20 cellular contexts compared by ENCODE assay signal in the genomic region with DNA sequence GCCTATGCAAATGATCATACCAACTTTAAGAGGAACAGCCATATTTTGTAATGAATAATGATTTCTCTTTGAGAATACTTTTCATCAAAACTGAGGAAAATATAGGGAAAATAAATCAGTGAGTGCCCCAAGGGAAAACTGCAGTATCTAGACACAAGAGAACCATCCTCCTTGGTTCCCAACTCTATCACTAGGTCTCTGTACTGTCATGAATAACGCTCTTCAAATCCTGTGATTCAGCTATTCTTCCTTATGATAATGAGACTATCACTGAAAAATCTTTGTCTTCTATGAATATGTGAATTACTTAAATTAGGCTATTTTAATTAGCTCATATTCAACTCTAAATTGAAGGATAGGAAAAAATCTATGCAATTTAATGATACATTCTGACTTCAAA. TPM values are rescaled to one million over a fixed set of nuclear protein-coding genes. Genes with fewer than 3 reads are reported as not detected.
DNase-seq lines count a peak whose midpoint lies in the region; TF ChIP-seq lines count a peak whose summit lies in the region.
"Had no signal": no experiment of that assay in that cellular context is flagged by ENCODE, and none has a peak within 500 bp of the region (broad histone marks: within the 10 kb centered on the region; RNA-seq: fewer than 3 reads in every experiment).

No MANE protein-coding gene starts in this region.

- no peaks in the 10 kb centered on the region for H3K36me3 ChIP-seq in OCI-LY7 (ENCODE audit: insufficient read depth, low read length)
- H3K36me3 ChIP-seq: BLaER1 treated with 17β-estradiol and CSF1 and Interleukin-3, amounts not matched to agents 10 nM and 100 nM had no signal

- H3K27ac ChIP-seq in substantia nigra (ENCODE audit: low read depth, low read length, poor library complexity, severe bottlenecking): peak overlapping the region; percentile 27
- no peak overlapping the region for H3K27ac ChIP-seq in OCI-LY7 (ENCODE audit: low read depth, low read length, poor library complexity, severe bottlenecking)
- H3K27ac ChIP-seq: 22Rv1; A549; BLaER1 treated with 17β-estradiol and CSF1 and Interleukin-3, amounts not matched to agents 10 nM and 100 nM; C4-2B had no signal

- BruUV-seq in OCI-LY7 (replicated peaks; lab: Mats Ljungman, UMichigan): no TSS peak

- no peaks in the 10 kb centered on the region for H4K20me1 ChIP-seq in OCI-LY7 (ENCODE audit: insufficient read depth, low read length)
- H4K20me1 ChIP-seq: BLaER1 treated with 17β-estradiol and CSF1 and Interleukin-3, amounts not matched to agents 10 nM and 100 nM had no signal

- POLR2A ChIA-PET in OCI-LY7 (lab: Charles Lee): no interaction called here

- no peak overlapping the region for H3K4me2 ChIP-seq in OCI-LY7 (ENCODE audit: low read length)
- H3K4me2 ChIP-seq: A549; BLaER1 treated with 17β-estradiol and CSF1 and Interleukin-3, amounts not matched to agents 10 nM and 100 nM had no signal

- DNase-seq in COLO829 (ENCODE audit: low spot score) (peak; percentile 60), medulla oblongata (ENCODE audit: extremely low spot score) (peak; percentile 15), pons (ENCODE audit: low spot score) (peak; percentile 63), substantia nigra (lab: John Stamatoyannopoulos, UW) (no peak), OCI-LY7 (ENCODE audit: low spot score) (no peak), NCI-H2081 (lab: John Stamatoyannopoulos, UW) (no peak)
- no peak for DNase-seq in activated CD4-positive, alpha-beta T cell treated with anti-CD3 and anti-CD28 coated beads, Interleukin-2, amount 50 U/mL, for 1 hour
- DNase-seq: AML-193; CD4-positive, alpha-beta T cell; CD8-positive, alpha-beta T cell; COR-L47; DMS 273 treated with DMSO at 0.1 percent for 48 hours; DMS79 treated with DMSO at 0.1 percent for 48 hours; GF-D8 had no signal

- no peaks in the 10 kb centered on the region for H3K9me2 ChIP-seq in OCI-LY7 (ENCODE audit: insufficient read depth, low read length)

- no peaks in the 10 kb centered on the region for H3K79me2 ChIP-seq in OCI-LY7 (ENCODE audit: insufficient read depth, low read depth, low read length)

- CTCF ChIA-PET in OCI-LY7 (lab: Charles Lee; ENCODE audit: unreplicated experiment): no interaction called here

- TF ChIP-seq CTCF in OCI-LY7 (conservative IDR thresholded peaks at IDR 0.05; ENCODE audit: low read length): no peak

- no peaks in the 10 kb centered on the region for H3K9me3 ChIP-seq in OCI-LY7 (ENCODE audit: low read length)
- H3K9me3 ChIP-seq: A549 had no signal

- intact Hi-C loops in OCI-LY7 (cut with micrococcal nuclease; ENCODE audit: unreplicated experiment): no loop called here

- no peaks in the 10 kb centered on the region for H3K4me1 ChIP-seq in OCI-LY7 (ENCODE audit: insufficient read depth, low read length, poor library complexity, severe bottlenecking)
- H3K4me1 ChIP-seq: A549 had no signal

- no peak overlapping the region for H3K4me3 ChIP-seq in OCI-LY7 (ENCODE audit: low read depth, low read length, poor library complexity, severe bottlenecking)
- H3K4me3 ChIP-seq: A549; BLaER1 treated with 17β-estradiol and CSF1 and Interleukin-3, amounts not matched to agents 10 nM and 100 nM had no signal

- H2AFZ ChIP-seq in OCI-LY7 (ENCODE audit: low read length): no peak overlapping the region

RNA-seq across cellular contexts. Expression of a gene that starts 2.3 kb away (rescaled TPM):
- total RNA-seq in OCI-LY7 (2014; rRNA removed; shearing (Covaris generic)): not detected in 2 replicates
- not detected in 2 replicates for total RNA-seq in OCI-LY7 (2022)
- total RNA-seq: A172; CD4-positive, alpha-beta T cell; CD8-positive, alpha-beta T cell had no signal

RNA-seq across cellular contexts. Expression of a gene that starts 14.1 kb away (rescaled TPM):
- 0.06 TPM in 1 of 2 replicates, not detected in the other for total RNA-seq in OCI-LY7 (2014; rRNA removed; shearing (Covaris generic))
- 0.07 and 0.10 TPM in 2 replicates for total RNA-seq in OCI-LY7 (2022)
- total RNA-seq: A172 had no signal

RNA-seq across cellular contexts. Expression of a gene that starts 30.8 kb away (rescaled TPM):
- total RNA-seq in OCI-LY7 (2014; rRNA removed; shearing (Covaris generic)): 0.15 TPM in 1 of 2 replicates, not detected in the other
- not detected in 2 replicates for total RNA-seq in OCI-LY7 (2022)
- total RNA-seq: A172; B cell; CD4-positive, alpha-beta T cell; CD8-positive, alpha-beta T cell had no signal

RNA-seq across cellular contexts. Expression of a gene that starts 50.8 kb away (rescaled TPM):
- total RNA-seq in OCI-LY7 (2014; rRNA removed; shearing (Covaris generic)): 0.15 TPM in 1 of 2 replicates, not detected in the other
- total RNA-seq in OCI-LY7 (2022): not detected in 2 replicates
- total RNA-seq: A172 had no signal

Comparison
In these comparisons a context has a peak if more than half of its experiments do, and no peak if none do; other contexts are left out.
1. DNase-seq: peak in COLO829 (single experiment), medulla oblongata (single experiment) and pons (single experiment); none in substantia nigra (0 of 49), OCI-LY7 (single experiment), NCI-H2081 (0 of 2) and activated CD4-positive, alpha-beta T cell treated with anti-CD3 and anti-CD28 coated beads, Interleukin-2, amount 50 U/mL, for 1 hour (single experiment).